In genomic region chr1:10637833-10638558, GRCh38 we compare ENCODE assay signal across 12 cellular contexts.
DNase-seq lines count a peak whose midpoint lies in the region; ATAC-seq and TF ChIP-seq lines count a peak whose summit lies in the region.
"Had no signal": no experiment of that assay in that cellular context is flagged by ENCODE, and none has a peak within 500 bp of the region (broad histone marks: within the 10 kb centered on the region; RNA-seq: fewer than 3 reads in every experiment).

No MANE protein-coding gene starts in this region.

- H3K27ac Mint-ChIP-seq in glutamatergic neuron (ENCODE audit: unreplicated experiment) = no peak overlapping the region

- H3K36me3 Mint-ChIP-seq in glutamatergic neuron (ENCODE audit: unreplicated experiment) = no peaks in the 10 kb centered on the region

- H3K4me3 ChIP-seq in RWPE2 (ENCODE audit: severe bottlenecking) (no peak overlapping the region), skeletal muscle satellite cell (ENCODE audit: low read length) (peak overlapping the region; percentile 49)
- H3K4me3 ChIP-seq: skin epidermis had no signal

- TF ChIP-seq CTCF in RWPE2 (IDR thresholded peaks at IDR 0.05; ENCODE audit: poor library complexity, severe bottlenecking) (no peak), glutamatergic neuron (IDR thresholded peaks at IDR 0.05; ENCODE audit: partially characterized antibody, unreplicated experiment) (peak; percentile 21)

- peaks cover 12% of the 10 kb centered on the region for H3K4me1 Mint-ChIP-seq in glutamatergic neuron (ENCODE audit: low read depth, unreplicated experiment)

- H3K4me3 Mint-ChIP-seq in glutamatergic neuron (ENCODE audit: unreplicated experiment) = peak overlapping the region; percentile 55

- peak overlapping the region; percentile 94 for H3K27ac ChIP-seq in RWPE2 (ENCODE audit: poor library complexity, severe bottlenecking)

- H3K4me1 ChIP-seq in RWPE2 (ENCODE audit: insufficient read depth, poor library complexity, severe bottlenecking) (peaks cover 27% of the 10 kb centered on the region), skeletal muscle satellite cell (ENCODE audit: control insufficient read depth, insufficient read depth, low read length) (peaks cover 22% of the 10 kb centered on the region)

- peak overlapping the region; percentile 47 for H3K4me2 ChIP-seq in skeletal muscle satellite cell (ENCODE audit: low read length)
- H3K4me2 ChIP-seq: SK-N-SH had no signal

- H3K9me3 ChIP-seq in RWPE2 (ENCODE audit: severe bottlenecking) = no peaks in the 10 kb centered on the region
- no peaks in the 10 kb centered on the region for H3K9me3 ChIP-seq in skeletal muscle satellite cell (replicated peaks; ENCODE audit: low read length)
- H3K9me3 ChIP-seq: SK-N-SH had no signal

- peaks cover 8% of the 10 kb centered on the region for H3K9me3 Mint-ChIP-seq in glutamatergic neuron (ENCODE audit: unreplicated experiment)

- no peak overlapping the region for H3K9ac ChIP-seq in skeletal muscle satellite cell (ENCODE audit: low read depth, low read length)
- H3K9ac ChIP-seq: SK-N-SH had no signal

- ATAC-seq in RWPE2 (ENCODE audit: low read depth) = no peak
- ATAC-seq in GM18498 (IDR thresholded peaks at IDR 0.05; ENCODE audit: unreplicated experiment) = no peak

- peaks cover 5% of the 10 kb centered on the region for H3K27me3 Mint-ChIP-seq in glutamatergic neuron (ENCODE audit: unreplicated experiment)

- H3K36me3 ChIP-seq in RWPE2 (ENCODE audit: low read depth) (no peaks in the 10 kb centered on the region), skeletal muscle satellite cell (ENCODE audit: insufficient read depth, low read length) (no peaks in the 10 kb centered on the region)

- DNase-seq in EH (ENCODE audit: low read depth) (peak; percentile 15), RWPE2 (ENCODE audit: low spot score) (no peak), glutamatergic neuron (no peak), foreskin melanocyte (no peak), epidermal melanocyte (ENCODE audit: insufficient read length, low spot score) (no peak)
- no peak for DNase-seq in activated CD4-positive, alpha-beta T cell treated with anti-CD3 and anti-CD28 coated beads for 48 hours
- DNase-seq: NCI-H1105 treated with DMSO at 0.1 percent for 48 hours, NCI-H748 treated with DMSO at 0.1 percent for 48 hours had no signal

- H3K27me3 ChIP-seq in RWPE2 (ENCODE audit: insufficient read depth, poor library complexity, severe bottlenecking) (no peaks in the 10 kb centered on the region), skeletal muscle satellite cell (ENCODE audit: control insufficient read depth, insufficient read depth, low read length) (no peaks in the 10 kb centered on the region)
